8 cellular contexts compared by ENCODE assay signal in the genomic region with DNA sequence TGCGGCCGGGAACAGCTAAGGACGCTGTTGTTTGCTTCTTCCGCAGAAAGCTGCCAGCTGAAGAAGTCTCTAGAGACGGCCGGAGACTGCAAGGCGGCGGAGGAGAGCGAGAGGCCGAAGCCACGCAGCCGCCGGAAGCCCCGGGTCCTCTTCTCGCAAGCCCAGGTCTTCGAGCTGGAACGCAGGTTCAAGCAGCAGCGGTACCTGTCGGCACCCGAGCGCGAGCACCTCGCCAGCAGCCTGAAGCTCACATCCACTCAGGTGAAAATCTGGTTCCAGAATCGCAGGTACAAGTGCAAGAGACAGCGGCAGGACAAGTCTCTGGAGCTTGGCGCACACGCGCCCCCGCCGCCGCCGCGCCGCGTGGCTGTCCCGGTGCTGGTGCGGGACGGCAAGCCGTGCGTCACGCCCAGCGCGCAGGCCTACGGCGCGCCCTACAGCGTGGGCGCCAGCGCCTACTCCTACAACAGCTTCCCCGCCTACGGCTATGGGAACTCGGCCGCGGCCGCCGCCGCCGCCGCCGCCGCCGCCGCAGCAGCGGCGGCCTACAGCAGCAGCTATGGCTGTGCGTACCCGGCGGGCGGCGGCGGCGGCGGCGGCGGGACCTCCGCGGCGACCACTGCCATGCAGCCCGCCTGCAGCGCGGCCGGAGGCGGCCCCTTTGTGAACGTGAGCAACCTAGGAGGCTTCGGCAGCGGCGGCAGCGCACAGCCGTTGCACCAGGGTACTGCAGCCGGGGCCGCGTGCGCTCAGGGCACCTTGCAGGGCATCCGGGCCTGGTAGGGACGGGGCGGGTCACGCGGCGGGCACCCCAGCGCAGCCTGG. TPM values are rescaled to one million over a fixed set of nuclear protein-coding genes. Genes with fewer than 3 reads are reported as not detected.
DNase-seq lines count a peak whose midpoint lies in the region; ATAC-seq and TF ChIP-seq lines count a peak whose summit lies in the region.

No MANE protein-coding gene starts in this region.

- peaks cover 98 to 100% (median 100%) of the 10 kb centered on the region in 11 experiments for H3K27me3 ChIP-seq in BLaER1 treated with 17β-estradiol and CSF1 and Interleukin-3, amounts not matched to agents 10 nM and 100 nM
- H3K27me3 ChIP-seq in dorsolateral prefrontal cortex = peaks cover 39 to 100% (median 99%) of the 10 kb centered on the region in 45 donors

- peak overlapping the region in 2 of 3 donors; percentile 79 to 88 for H3K27ac Mint-ChIP-seq in IgD-negative memory B cell
- no peak overlapping the region for H3K27ac Mint-ChIP-seq in natural killer cell treated with Interleukin-12 subunit alpha and Interleukin-12 subunit beta and Interleukin-15 and Interleukin-18, amount 100 ng/mL, for 72 hours

- DNase-seq in coronary artery (ENCODE audit: low spot score) = no peak
- DNase-seq in natural killer cell treated with Interleukin-12 subunit alpha and Interleukin-12 subunit beta and Interleukin-15 and Interleukin-18, amount 100 ng/mL, for 72 hours (ENCODE audit: low spot score) = no peak
- DNase-seq in dorsolateral prefrontal cortex = no peak
- DNase-seq in OCI-M2 (lab: John Stamatoyannopoulos, UW; ENCODE audit: unreplicated experiment) = no peak

- H3K4me3 Mint-ChIP-seq in IgD-negative memory B cell = peak overlapping the region; percentile 36 to 91 (median 78)
- peak overlapping the region; percentile 48 for H3K4me3 Mint-ChIP-seq in natural killer cell treated with Interleukin-12 subunit alpha and Interleukin-12 subunit beta and Interleukin-15 and Interleukin-18, amount 100 ng/mL, for 72 hours

- H4K20me1 ChIP-seq in BLaER1 treated with 17β-estradiol and CSF1 and Interleukin-3, amounts not matched to agents 10 nM and 100 nM = peaks cover 0 to 77% (median 54%) of the 10 kb centered on the region in 11 experiments; a peak in 18 of 22 replicates

- peak; percentile 50 to 59 for ATAC-seq in natural killer cell treated with Interleukin-12 subunit alpha and Interleukin-12 subunit beta and Interleukin-15 and Interleukin-18, amount 100 ng/mL, for 72 hours
- no peak for ATAC-seq in GM21367 (IDR thresholded peaks at IDR 0.05; ENCODE audit: unreplicated experiment)
- no peak for ATAC-seq in HG02840 (IDR thresholded peaks at IDR 0.05; ENCODE audit: low FRiP score, unreplicated experiment)

- no peak for TF ChIP-seq CTCF in coronary artery (IDR thresholded peaks at IDR 0.05)
- no peak for TF ChIP-seq CTCF in dorsolateral prefrontal cortex (IDR thresholded peaks at IDR 0.05 in 54 of 56, conservative IDR thresholded peaks at IDR 0.05 in 2 of 56; ENCODE audit: low read depth in 1 of 56, partially characterized antibody in 56 of 56)

- H3K9ac ChIP-seq in BLaER1 treated with 17β-estradiol and CSF1 and Interleukin-3, amounts not matched to agents 10 nM and 100 nM = no peak overlapping the region

- peaks cover 18 to 31% (median 27%) of the 10 kb centered on the region in 10 experiments for H3K4me1 ChIP-seq in BLaER1 treated with 17β-estradiol and CSF1 and Interleukin-3, amounts not matched to agents 10 nM and 100 nM

- intact Hi-C loops in dorsolateral prefrontal cortex (cut with DNase I) = no loop called here

- peaks cover 19 to 37% (median 35%) of the 10 kb centered on the region in 3 donors for H3K4me1 Mint-ChIP-seq in IgD-negative memory B cell
- peaks cover 23 to 24% of the 10 kb centered on the region in 2 donors for H3K4me1 Mint-ChIP-seq in natural killer cell treated with Interleukin-12 subunit alpha and Interleukin-12 subunit beta and Interleukin-15 and Interleukin-18, amount 100 ng/mL, for 72 hours (ENCODE audit: low read depth in 2 of 2)

- H3K4me3 ChIP-seq in BLaER1 treated with 17β-estradiol and CSF1 and Interleukin-3, amounts not matched to agents 10 nM and 100 nM = peak overlapping the region in 9 of 10 experiments; percentile 18 to 58 (median 40); a peak in 16 of 20 replicates
- H3K4me3 ChIP-seq in coronary artery (peak overlapping the region; percentile 61), dorsolateral prefrontal cortex (peak overlapping the region in 21 of 59 donors; percentile 1 to 43 (median 23))

- peaks cover 1% of the 10 kb centered on the region for H3K36me3 Mint-ChIP-seq in IgD-negative memory B cell
- H3K36me3 Mint-ChIP-seq in natural killer cell treated with Interleukin-12 subunit alpha and Interleukin-12 subunit beta and Interleukin-15 and Interleukin-18, amount 100 ng/mL, for 72 hours = no peaks in the 10 kb centered on the region

- H3K36me3 ChIP-seq in BLaER1 treated with 17β-estradiol and CSF1 and Interleukin-3, amounts not matched to agents 10 nM and 100 nM = no peaks in the 10 kb centered on the region

- peaks cover 25 to 83% (median 34%) of the 10 kb centered on the region in 11 experiments for H3K9me3 ChIP-seq in BLaER1 treated with 17β-estradiol and CSF1 and Interleukin-3, amounts not matched to agents 10 nM and 100 nM (replicated peaks in 1 of 11)

- peaks cover 79% of the 10 kb centered on the region for H3K27me3 Mint-ChIP-seq in IgD-negative memory B cell
- H3K27me3 Mint-ChIP-seq in natural killer cell treated with Interleukin-12 subunit alpha and Interleukin-12 subunit beta and Interleukin-15 and Interleukin-18, amount 100 ng/mL, for 72 hours = peaks cover 65 to 79% of the 10 kb centered on the region in 2 donors

- peaks cover 0 to 14% (median 7%) of the 10 kb centered on the region in 3 donors for H3K9me3 Mint-ChIP-seq in IgD-negative memory B cell
- H3K9me3 Mint-ChIP-seq in natural killer cell treated with Interleukin-12 subunit alpha and Interleukin-12 subunit beta and Interleukin-15 and Interleukin-18, amount 100 ng/mL, for 72 hours = no peaks in the 10 kb centered on the region

- H3K27ac ChIP-seq in BLaER1 treated with 17β-estradiol and CSF1 and Interleukin-3, amounts not matched to agents 10 nM and 100 nM = no peak overlapping the region
- H3K27ac ChIP-seq in coronary artery (no peak overlapping the region), dorsolateral prefrontal cortex (no peak overlapping the region)

- H3K4me2 ChIP-seq in BLaER1 treated with 17β-estradiol and CSF1 and Interleukin-3, amounts not matched to agents 10 nM and 100 nM = peak overlapping the region; percentile 37 to 77 (median 61)

RNA-seq across cellular contexts. Expression of gene NKX2-3, which starts 2.4 kb away (rescaled TPM):
- not detected for polyA plus RNA-seq in IgD-negative memory B cell
- total RNA-seq in natural killer cell treated with Interleukin-12 subunit alpha and Interleukin-12 subunit beta and Interleukin-15 and Interleukin-18, amount 100 ng/mL, for 72 hours = not detected
- total RNA-seq in dorsolateral prefrontal cortex = not detected

Comparison
In these comparisons a context has a peak if more than half of its experiments do, and no peak if none do; other contexts are left out.
1. H3K27ac Mint-ChIP-seq: peak in IgD-negative memory B cell (2 of 3); none in natural killer cell treated with Interleukin-12 subunit alpha and Interleukin-12 subunit beta and Interleukin-15 and Interleukin-18, amount 100 ng/mL, for 72 hours (0 of 2).
2. ATAC-seq: peak in natural killer cell treated with Interleukin-12 subunit alpha and Interleukin-12 subunit beta and Interleukin-15 and Interleukin-18, amount 100 ng/mL, for 72 hours (2 of 2); none in GM21367 (single experiment) and HG02840 (single experiment).